8 cellular contexts compared by ENCODE assay signal in genomic region chrX:154840856-154841255, GRCh38. TPM values are rescaled to one million over a fixed set of nuclear protein-coding genes. Genes with fewer than 3 reads are reported as not detected.
A peak's percentile ranks its signal among the peaks of the same experiment; 100 is the strongest.
DNase-seq lines count a peak whose midpoint lies in the region; ATAC-seq, FAIRE-seq and TF ChIP-seq lines count a peak whose summit lies in the region.

No MANE protein-coding gene starts in this region.

- no peak overlapping the region for H3K4me3 ChIP-seq in H1 (ENCODE audit: extremely low read depth in 1 of 4, insufficient read depth in 2 of 4, low read depth in 3 of 4, low read length in 4 of 4)

- no peak overlapping the region for H4K5ac ChIP-seq in H1 (ENCODE audit: insufficient read length, low read depth, low read length)

- TF ChIP-seq POLR2A in H1 (IDR thresholded peaks at IDR 0.05; ENCODE audit: control extremely low read depth in 1 of 2, low read depth in 2 of 2, low read length in 2 of 2) = no peak

- H3K36me3 ChIP-seq in H1 (ENCODE audit: control insufficient read depth in 2 of 4, insufficient read depth in 4 of 4, low read length in 3 of 4) = no peaks in the 10 kb centered on the region

- no peak overlapping the region for H2AK5ac ChIP-seq in H1 (ENCODE audit: low read depth, low read length)

- no peak overlapping the region for H3K9ac ChIP-seq in H1 (replicated peaks in 1 of 4; ENCODE audit: extremely low read depth in 1 of 4, low read depth in 3 of 4, low read length in 3 of 4)

- peaks cover 11% of the 10 kb centered on the region for H3K9me3 Mint-ChIP-seq in neural crest cell

- no peak overlapping the region for H3K4me2 ChIP-seq in H1 (ENCODE audit: insufficient read depth in 1 of 2, low read depth in 2 of 2, low read length in 2 of 2)

- no peak overlapping the region for H2BK120ac ChIP-seq in H1 (replicated peaks; ENCODE audit: low read depth, low read length)

- no peak for ATAC-seq in HG02588 (IDR thresholded peaks at IDR 0.05; ENCODE audit: unreplicated experiment)

- H2BK12ac ChIP-seq in H1 (ENCODE audit: low read depth, low read length) = no peak overlapping the region

- TF ChIP-seq CTCF in H1 (IDR thresholded peaks at IDR 0.05; ENCODE audit: control extremely low read depth in 1 of 3, insufficient read depth in 1 of 3, low read depth in 1 of 3, low read length in 3 of 3) (peak in 2 of 3 experiments; percentile 28 to 31; a peak in 2 of 4 replicates), neural crest cell (conservative IDR thresholded peaks at IDR 0.05) (peak; percentile 61)

- H2BK20ac ChIP-seq in H1 (ENCODE audit: low read length) = no peak overlapping the region

- no peaks in the 10 kb centered on the region for H4K20me1 ChIP-seq in H1 (replicated peaks in 1 of 2; ENCODE audit: control insufficient read depth in 1 of 2, insufficient read depth in 2 of 2, low read length in 2 of 2)

- H3K4ac ChIP-seq in H1 (replicated peaks; ENCODE audit: insufficient read length, low read depth, low read length) = no peak overlapping the region

- H3K18ac ChIP-seq in H1 (ENCODE audit: extremely low read depth, low read length) = no peak overlapping the region

- WGBS in H1 (ENCODE audit: extremely low coverage in 1 of 2, insufficient coverage in 1 of 2, insufficient read length in 1 of 2, insufficient replicate concordance in 2 of 2, low coverage in 1 of 2, low lambda C conversion rate in 2 of 2, missing lambda C conversion rate in 1 of 2), 2 experiments = 100% methylated on average over 2 of the region's 2 CpGs; no CpG with 5 or more reads in 1 of the 2 experiments

- H2BK5ac ChIP-seq in H1 (ENCODE audit: low read depth, low read length) = no peak overlapping the region

- no peak overlapping the region for H2AFZ ChIP-seq in H1 (ENCODE audit: low read length)

- H3K14ac ChIP-seq in H1 (ENCODE audit: insufficient read length) = no peak overlapping the region

- no peaks in the 10 kb centered on the region for H3K4me1 Mint-ChIP-seq in neural crest cell

- H3K23ac ChIP-seq in H1 (ENCODE audit: insufficient read length) = no peak overlapping the region

- peaks cover 4% of the 10 kb centered on the region for H3K36me3 Mint-ChIP-seq in neural crest cell (ENCODE audit: low read depth)

- H3K27ac Mint-ChIP-seq in neural crest cell (ENCODE audit: unreplicated experiment) = no peak overlapping the region

- no peak overlapping the region for H3K56ac ChIP-seq in H1 (replicated peaks; ENCODE audit: insufficient read length, low read depth, low read length)

- no peaks in the 10 kb centered on the region for H3K23me2 ChIP-seq in H1 (ENCODE audit: low read depth, low read length)

- no peaks in the 10 kb centered on the region for H3K79me2 ChIP-seq in H1 (ENCODE audit: control insufficient read depth in 1 of 2, insufficient read depth in 2 of 2, low read length in 2 of 2)

- no peak for FAIRE-seq in H1 (lab: Jason Lieb, UNC)

- H3K27me3 Mint-ChIP-seq in neural crest cell (ENCODE audit: low read depth) = peaks cover under 1% of the 10 kb centered on the region

- peak; percentile 73 to 82 for TF ChIP-seq RAD21 in H1 (IDR thresholded peaks at IDR 0.05 in 1 of 2, conservative IDR thresholded peaks at IDR 0.05 in 1 of 2; ENCODE audit: low read depth in 2 of 2, low read length in 2 of 2)

- CTCF ChIA-PET in H1 (lab: Charles Lee; ENCODE audit: partially characterized antibody) = interaction anchor here (0.7 to 1.1 kb wide), 6 partner anchors 55 to 243 kb away, joined by 3 to 5 read pairs (median 3); no protein-coding TSS in a partner anchor

- no peak overlapping the region for H3K4me3 Mint-ChIP-seq in neural crest cell

- DNase-seq in NCI-H82 (lab: John Stamatoyannopoulos, UW) (peak; percentile 72), NCI-H82 treated with DMSO at 0.1 percent for 48 hours (lab: John Stamatoyannopoulos, UW; ENCODE audit: unreplicated experiment) (no peak), HPDE6-E6E7 (ENCODE audit: extremely low spot score) (peak; percentile 44), NOMO-1 treated with DMSO at 0.1 percent for 48 hours (lab: John Stamatoyannopoulos, UW; ENCODE audit: unreplicated experiment) (peak; percentile 42), H1 (ENCODE audit: low read depth in 1 of 2, low spot score in 2 of 2) (no peak), neural crest cell (ENCODE audit: low read depth, low spot score) (no peak)
- no peak for DNase-seq in stimulated activated CD4-positive, alpha-beta T cell treated with anti-CD3 and anti-CD28 coated beads, Interleukin-12 subunit alpha, Interleukin-12 subunit beta, amount 100 ng/mL, for 4 hours

- no peaks in the 10 kb centered on the region for H3K4me1 ChIP-seq in H1 (replicated peaks in 1 of 4; ENCODE audit: control insufficient read depth in 3 of 4, insufficient read depth in 4 of 4, low read length in 3 of 4)

- no peak overlapping the region for H4K91ac ChIP-seq in H1 (replicated peaks; ENCODE audit: insufficient read length, low read length)

- H3K27me3 ChIP-seq in H1 (replicated peaks in 1 of 4; ENCODE audit: control insufficient read depth in 3 of 4, extremely low read depth in 1 of 4, insufficient read depth in 3 of 4, low read length in 3 of 4) = no peaks in the 10 kb centered on the region

- no peak overlapping the region for H3K27ac ChIP-seq in H1 (ENCODE audit: low read depth, low read length)

- H4K8ac ChIP-seq in H1 (ENCODE audit: extremely low read depth, insufficient read depth, low read length) = no peak overlapping the region

- no peak for TF ChIP-seq EP300 in H1 (IDR thresholded peaks at IDR 0.05; ENCODE audit: borderline replicate concordance in 1 of 2, low read depth in 2 of 2, low read length in 2 of 2)

- no peaks in the 10 kb centered on the region for H3K79me1 ChIP-seq in H1 (ENCODE audit: low read depth, low read length)

- POLR2A ChIA-PET in H1 (lab: Charles Lee; ENCODE audit: partially characterized antibody) = interaction anchor here (1.0 kb wide), 1 partner anchor 64 kb away, joined by 3 read pairs; no protein-coding TSS in a partner anchor

- H3K9me3 ChIP-seq in H1 (ENCODE audit: insufficient read depth in 2 of 2, low read depth in 1 of 2, low read length in 1 of 2) = no peaks in the 10 kb centered on the region

- no peak overlapping the region for H2BK15ac ChIP-seq in H1 (ENCODE audit: low read length)

TF ChIP-seq in H1, 55 proteins besides CTCF, POLR2A, EP300 and RAD21 (continues in another document):
- TF ChIP-seq, protein P1, sequence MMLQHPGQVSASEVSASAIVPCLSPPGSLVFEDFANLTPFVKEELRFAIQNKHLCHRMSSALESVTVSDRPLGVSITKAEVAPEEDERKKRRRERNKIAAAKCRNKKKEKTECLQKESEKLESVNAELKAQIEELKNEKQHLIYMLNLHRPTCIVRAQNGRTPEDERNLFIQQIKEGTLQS (IDR thresholded peaks at IDR 0.05; ENCODE audit: insufficient read depth, low read depth, low read length) = no peak
- TF ChIP-seq SP4 (IDR thresholded peaks at IDR 0.05; ENCODE audit: low read length) = no peak
- TF ChIP-seq SRF (IDR thresholded peaks at IDR 0.05; ENCODE audit: low read depth, low read length) = no peak
- no peak for TF ChIP-seq BACH1 (IDR thresholded peaks at IDR 0.05; ENCODE audit: low read length)
- TF ChIP-seq CHD2 (IDR thresholded peaks at IDR 0.05; ENCODE audit: low read length) = no peak
- no peak for TF ChIP-seq SIX5 (IDR thresholded peaks at IDR 0.05; ENCODE audit: low read depth, low read length)
- TF ChIP-seq GTF2F1 (IDR thresholded peaks at IDR 0.05; ENCODE audit: borderline replicate concordance, low read depth, low read length) = no peak
- no peak for TF ChIP-seq KDM5A (IDR thresholded peaks at IDR 0.05; ENCODE audit: low read length)

RNA-seq across cellular contexts. Expression of gene SMIM9, which starts 6.4 kb away (rescaled TPM):
- total RNA-seq in H1 (2021; fragmentation: NEBNext Ultra II Directional; extraction: Animal tissue kit (Norgen Biotek cat#: 25700)) = not detected in 2 replicates
- not detected in 2 replicates for polyA plus RNA-seq in H1 (2011; rRNA removed)
- polyA plus RNA-seq in H1 (2011; cell fraction: cytosol; rRNA removed) = not detected
- not detected for polyA plus RNA-seq in H1 (2011; cell fraction: nucleus; rRNA removed)
- not detected in 4 replicates for polyA plus RNA-seq in H1 (2012, experiment 1 of 2)
- not detected for polyA plus RNA-seq in H1 (2012, experiment 2 of 2)
- polyA plus RNA-seq in H1 (2013, experiment 1 of 2) = not detected
- polyA plus RNA-seq in H1 (2013, experiment 2 of 2) = not detected
- polyA minus RNA-seq in H1 (2011; rRNA and poly(A)+ RNA removed) = not detected in 2 replicates
- polyA minus RNA-seq in H1 (2011; cell fraction: cytosol; rRNA and poly(A)+ RNA removed) = not detected
- polyA minus RNA-seq in H1 (2011; cell fraction: nucleus; rRNA and poly(A)+ RNA removed) = not detected
- not detected in 2 replicates for total RNA-seq in neural crest cell

RNA-seq across cellular contexts. Expression of gene MPP1, which starts 35.6 kb away (rescaled TPM):
- total RNA-seq in H1 (2021; fragmentation: NEBNext Ultra II Directional; extraction: Animal tissue kit (Norgen Biotek cat#: 25700)) = 12.9 and 13.4 TPM in 2 replicates
- polyA plus RNA-seq in H1 (2011; rRNA removed) = 6.2 and 7.6 TPM in 2 replicates
- 9.8 TPM for polyA plus RNA-seq in H1 (2011; cell fraction: cytosol; rRNA removed)
- polyA plus RNA-seq in H1 (2011; cell fraction: nucleus; rRNA removed) = 14.8 TPM
- 13.5 to 17.2 TPM (median 15.1 TPM) in 4 replicates for polyA plus RNA-seq in H1 (2012, experiment 1 of 2)
- polyA plus RNA-seq in H1 (2012, experiment 2 of 2) = 7.0 TPM
- 18.2 TPM for polyA plus RNA-seq in H1 (2013, experiment 1 of 2)
- polyA plus RNA-seq in H1 (2013, experiment 2 of 2) = 17.1 TPM
- 12.4 and 13.8 TPM in 2 replicates for polyA minus RNA-seq in H1 (2011; rRNA and poly(A)+ RNA removed)
- 7.5 TPM for polyA minus RNA-seq in H1 (2011; cell fraction: cytosol; rRNA and poly(A)+ RNA removed)
- polyA minus RNA-seq in H1 (2011; cell fraction: nucleus; rRNA and poly(A)+ RNA removed) = 7.3 TPM
- 12.7 and 13.2 TPM in 2 replicates for total RNA-seq in neural crest cell

RNA-seq across cellular contexts. Expression of gene F8A1, which starts 45.3 kb away (rescaled TPM):
- total RNA-seq in H1 (2021; fragmentation: NEBNext Ultra II Directional; extraction: Animal tissue kit (Norgen Biotek cat#: 25700)) = 26.8 and 30.2 TPM in 2 replicates
- polyA plus RNA-seq in H1 (2011; rRNA removed) = 17.0 and 18.9 TPM in 2 replicates
- 9.2 TPM for polyA plus RNA-seq in H1 (2011; cell fraction: cytosol; rRNA removed)
- 9.8 TPM for polyA plus RNA-seq in H1 (2011; cell fraction: nucleus; rRNA removed)
- polyA plus RNA-seq in H1 (2012, experiment 1 of 2) = 23.4 to 29.8 TPM (median 27.3 TPM) in 4 replicates
- 30.1 TPM for polyA plus RNA-seq in H1 (2012, experiment 2 of 2)
- polyA plus RNA-seq in H1 (2013, experiment 1 of 2) = 32.1 TPM
- polyA plus RNA-seq in H1 (2013, experiment 2 of 2) = 30.8 TPM
- 8.5 and 12.9 TPM in 2 replicates for polyA minus RNA-seq in H1 (2011; rRNA and poly(A)+ RNA removed)
- polyA minus RNA-seq in H1 (2011; cell fraction: cytosol; rRNA and poly(A)+ RNA removed) = 10.4 TPM
- 14.7 TPM for polyA minus RNA-seq in H1 (2011; cell fraction: nucleus; rRNA and poly(A)+ RNA removed)
- 12.7 and 13.0 TPM in 2 replicates for total RNA-seq in neural crest cell

Comparison
In these comparisons a context has a peak if more than half of its experiments do, and no peak if none do; other contexts are left out.
1. DNase-seq: peak in NCI-H82 (single experiment), HPDE6-E6E7 (single experiment) and NOMO-1 treated with DMSO at 0.1 percent for 48 hours (single experiment); none in NCI-H82 treated with DMSO at 0.1 percent for 48 hours (single experiment), H1 (0 of 2), neural crest cell (single experiment) and stimulated activated CD4-positive, alpha-beta T cell treated with anti-CD3 and anti-CD28 coated beads, Interleukin-12 subunit alpha, Interleukin-12 subunit beta, amount 100 ng/mL, for 4 hours (single experiment).